1 cellular context compared by ENCODE assay signal in genomic region chr6:143060806-143061596, GRCh38.
TF ChIP-seq lines count a peak whose summit lies in the region.

Gene AIG1, plus strand, starts transcription at chr6:143060889. Its CDS starts 37 bp downstream, at chr6:143060926.

TF ChIP-seq in K562, 482 proteins besides CTCF, POLR2A, EP300 and RAD21 (continued from another document and continues in another):
- no peak for TF ChIP-seq RFX7 (CRISPR knock-in tag; IDR thresholded peaks at IDR 0.05)
- no peak for TF ChIP-seq GTF2F1 (IDR thresholded peaks at IDR 0.05; ENCODE audit: low read depth, low read length)
- no peak for TF ChIP-seq ARNT (IDR thresholded peaks at IDR 0.05)
- no peak for TF ChIP-seq BMI1 (IDR thresholded peaks at IDR 0.05; ENCODE audit: low read length)
- no peak for TF ChIP-seq ZNF584 (CRISPR knock-in tag; IDR thresholded peaks at IDR 0.05; ENCODE audit: low read depth)
- TF ChIP-seq NRF1 (conservative IDR thresholded peaks at IDR 0.05 in 1 of 2, IDR thresholded peaks at IDR 0.05 in 1 of 2): peak; percentile 80 to 85
- no peak for TF ChIP-seq ZNF217 (CRISPR knock-in tag; IDR thresholded peaks at IDR 0.05)
- TF ChIP-seq ZNF589 (CRISPR knock-in tag; IDR thresholded peaks at IDR 0.05; ENCODE audit: low read depth): no peak
- TF ChIP-seq ZNF436 (CRISPR knock-in tag; IDR thresholded peaks at IDR 0.05): no peak
- peak; percentile 62 to 67; a peak in 3 of 4 replicates for TF ChIP-seq MLLT1 (IDR thresholded peaks at IDR 0.05)
- no peak for TF ChIP-seq ELF2 (CRISPR knock-in tag; IDR thresholded peaks at IDR 0.05)
- no peak for TF ChIP-seq ZNF586 (CRISPR knock-in tag; conservative IDR thresholded peaks at IDR 0.05)
- no peak for TF ChIP-seq DMBX1 (CRISPR knock-in tag; IDR thresholded peaks at IDR 0.05; ENCODE audit: borderline replicate concordance)
- TF ChIP-seq DPF2 (IDR thresholded peaks at IDR 0.05): peak; percentile 13
- no peak for TF ChIP-seq TRIM25 (IDR thresholded peaks at IDR 0.05; ENCODE audit: borderline replicate concordance)
- no peak for TF ChIP-seq PHB (CRISPR knock-in tag; IDR thresholded peaks at IDR 0.05)
- TF ChIP-seq FOXK2 (conservative IDR thresholded peaks at IDR 0.05 in 1 of 2, IDR thresholded peaks at IDR 0.05 in 1 of 2; ENCODE audit: low read depth in 2 of 2): peak; percentile 22 to 48; a peak in 2 of 4 replicates
- no peak for TF ChIP-seq STAG1 (CRISPR knock-in tag; IDR thresholded peaks at IDR 0.05; ENCODE audit: borderline replicate concordance)
- TF ChIP-seq SMARCB1 (IDR thresholded peaks at IDR 0.05; ENCODE audit: insufficient read length, low read depth): no peak
- no peak for TF ChIP-seq E2F1 (CRISPR knock-in tag; IDR thresholded peaks at IDR 0.05)
- no peak for TF ChIP-seq DIDO1 (tag; IDR thresholded peaks at IDR 0.05; ENCODE audit: low read depth)
- TF ChIP-seq ZNF398 (CRISPR knock-in tag; IDR thresholded peaks at IDR 0.05): no peak
- no peak for TF ChIP-seq TAF9B (IDR thresholded peaks at IDR 0.05; ENCODE audit: partially characterized antibody)
- no peak for TF ChIP-seq ZC3H8 (IDR thresholded peaks at IDR 0.05)
- no peak for TF ChIP-seq THAP12 (CRISPR knock-in tag; IDR thresholded peaks at IDR 0.05)
- no peak for TF ChIP-seq ZNF512 (tag; IDR thresholded peaks at IDR 0.05)
- no peak for TF ChIP-seq CHD4 (IDR thresholded peaks at IDR 0.05; ENCODE audit: insufficient read depth, insufficient replicate concordance, low read depth, low read length, poor library complexity, severe bottlenecking)
- no peak for TF ChIP-seq CBX8 (IDR thresholded peaks at IDR 0.05; ENCODE audit: borderline replicate concordance, extremely low read depth, low read depth, low read length, poor library complexity, severe bottlenecking)
- TF ChIP-seq MYNN (IDR thresholded peaks at IDR 0.05): no peak
- TF ChIP-seq MYNN (CRISPR knock-in tag; IDR thresholded peaks at IDR 0.05): no peak
- no peak for TF ChIP-seq HMG20B (CRISPR knock-in tag; IDR thresholded peaks at IDR 0.05)
- no peak for TF ChIP-seq ZBTB7A (IDR thresholded peaks at IDR 0.05; ENCODE audit: borderline replicate concordance, control insufficient read depth, low read depth, low read length)
- no peak for TF ChIP-seq ZBTB34 (CRISPR knock-in tag; IDR thresholded peaks at IDR 0.05)
- peak; percentile 83 for TF ChIP-seq ZNF395 (CRISPR knock-in tag; IDR thresholded peaks at IDR 0.05)
- no peak for TF ChIP-seq ZNF699 (CRISPR knock-in tag; IDR thresholded peaks at IDR 0.05; ENCODE audit: insufficient replicate concordance)
- TF ChIP-seq UBTF (IDR thresholded peaks at IDR 0.05; ENCODE audit: borderline replicate concordance in 1 of 2, low read depth in 2 of 2, low read length in 2 of 2): no peak
- peak; percentile 70 for TF ChIP-seq POLR2G (IDR thresholded peaks at IDR 0.05; ENCODE audit: low read depth, low read length)
- TF ChIP-seq POLR2AphosphoS2 (IDR thresholded peaks at IDR 0.05; ENCODE audit: low read length): no peak
- no peak for TF ChIP-seq IRF2 (CRISPR knock-in tag; IDR thresholded peaks at IDR 0.05)
- no peak for TF ChIP-seq GABPB1 (CRISPR knock-in tag; IDR thresholded peaks at IDR 0.05)
- TF ChIP-seq EZH2 (IDR thresholded peaks at IDR 0.05; ENCODE audit: borderline replicate concordance, low read depth, low read length): no peak
- TF ChIP-seq HDAC3 (IDR thresholded peaks at IDR 0.05; ENCODE audit: borderline replicate concordance, partially characterized antibody): no peak
- TF ChIP-seq ELK1 (CRISPR knock-in tag; IDR thresholded peaks at IDR 0.05): no peak
- TF ChIP-seq KAT8 (IDR thresholded peaks at IDR 0.05; ENCODE audit: low read depth): no peak
- 0 out of 2 replicates have a peak, but pooled peaks have one; percentile 16 for TF ChIP-seq ETV1 (tag; conservative IDR thresholded peaks at IDR 0.05; ENCODE audit: low read depth)
- TF ChIP-seq RBM34 (IDR thresholded peaks at IDR 0.05; ENCODE audit: borderline replicate concordance, insufficient read depth, low read length): no peak
- TF ChIP-seq NFIX (CRISPR knock-in tag; IDR thresholded peaks at IDR 0.05; ENCODE audit: low read depth): no peak
- TF ChIP-seq ZNF134 (CRISPR knock-in tag; conservative IDR thresholded peaks at IDR 0.05): no peak
